ENCODE assay signal across 24 cellular contexts in the genomic region with DNA sequence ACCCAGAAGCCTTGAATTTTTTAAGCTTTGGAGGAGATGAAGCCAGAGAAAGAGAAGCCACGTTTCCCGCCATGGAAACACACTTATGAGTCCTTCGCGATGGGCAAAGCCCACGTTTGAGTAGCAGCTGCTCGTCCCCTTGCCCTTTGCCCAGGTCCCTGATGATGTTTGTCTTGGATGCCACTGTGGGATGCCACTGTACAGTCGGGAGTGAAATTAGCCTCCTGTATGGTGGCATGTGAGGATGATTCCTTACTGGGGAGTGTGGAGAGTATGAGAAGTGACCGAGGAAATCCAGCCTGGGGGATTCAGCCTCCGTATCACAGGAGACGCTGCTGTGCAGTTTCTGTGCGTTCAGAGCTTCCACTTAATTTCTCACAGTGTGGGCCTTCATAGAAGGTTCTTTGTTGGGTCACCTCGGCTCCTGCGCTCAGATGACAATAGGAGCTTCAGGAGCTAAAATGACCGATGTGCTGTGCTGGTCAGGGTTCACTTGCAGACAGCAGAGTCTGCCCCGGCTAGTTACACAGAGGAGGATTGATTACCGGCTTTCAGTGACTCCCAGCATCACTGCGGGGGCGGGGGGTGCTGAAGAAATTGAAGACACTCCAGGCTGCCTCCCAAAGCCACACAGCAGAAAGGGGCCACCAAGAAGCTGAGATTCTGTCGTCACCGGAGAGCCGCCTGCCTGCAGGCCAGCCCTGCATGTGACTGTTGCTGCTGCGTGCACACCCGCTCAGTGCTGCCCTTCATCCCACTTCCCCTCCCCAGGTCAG.
"Had no signal": no experiment of that assay in that cellular context is flagged by ENCODE, and none has a peak within 500 bp of the region (broad histone marks: within the 10 kb centered on the region; RNA-seq: fewer than 3 reads in every experiment).

No MANE protein-coding gene starts in this region.

- H3K9me3 Mint-ChIP-seq: endodermal cell; natural killer cell; stimulated activated effector memory CD8-positive, alpha-beta T cell treated with anti-CD3 and anti-CD28 coated beads, Interleukin-12 subunit alpha, Interleukin-12 subunit beta, amount 100 ng/mL, for 72 hours had no signal

- H3K27ac Mint-ChIP-seq: mesothelial cell of epicardium; natural killer cell; stimulated activated effector memory CD8-positive, alpha-beta T cell treated with anti-CD3 and anti-CD28 coated beads, Interleukin-12 subunit alpha, Interleukin-12 subunit beta, amount 100 ng/mL, for 72 hours had no signal

- DNase-seq: cerebellar nuclear complex; colonic mucosa; dermis blood vessel endothelial cell; effector CD4-positive, alpha-beta T cell; erythroblast; foreskin melanocyte; kidney; left cardiac atrium; mammary epithelial cell; natural killer cell; posterior cingulate gyrus; right cardiac atrium; stimulated activated CD4-positive, alpha-beta T cell treated with anti-CD3 and anti-CD28 coated beads, Interleukin-2, amount 100 ng/mL, for 48 hours; stimulated activated naive CD8-positive, alpha-beta T cell treated with anti-CD3 and anti-CD28 coated beads, Interleukin-15, Interleukin-2, amounts not matched to agents 100 U/mL and 50 U/mL, for 24 hours; thyroid gland; upper lobe of left lung; uterus had no signal

- H3K79me2 ChIP-seq: hepatocyte had no signal

- ATAC-seq: left cardiac atrium; natural killer cell; right cardiac atrium; stimulated activated effector memory CD8-positive, alpha-beta T cell treated with anti-CD3 and anti-CD28 coated beads, Interleukin-12 subunit alpha, Interleukin-12 subunit beta, amount 100 ng/mL, for 72 hours; stimulated activated naive CD8-positive, alpha-beta T cell treated with anti-CD3 and anti-CD28 coated beads, Interleukin-15, Interleukin-2, amounts not matched to agents 100 U/mL and 50 U/mL, for 24 hours had no signal

- H3K27me3 ChIP-seq: colonic mucosa, upper lobe of left lung, uterus had no signal

- H3K4me1 Mint-ChIP-seq: natural killer cell; stimulated activated effector memory CD8-positive, alpha-beta T cell treated with anti-CD3 and anti-CD28 coated beads, Interleukin-12 subunit alpha, Interleukin-12 subunit beta, amount 100 ng/mL, for 72 hours had no signal

- H2AFZ ChIP-seq: hepatocyte had no signal

- H3K27ac ChIP-seq: colonic mucosa, hepatocyte, neutrophil, suprapubic skin, thyroid gland, upper lobe of left lung, uterus had no signal

- H3K36me3 Mint-ChIP-seq: mesothelial cell of epicardium; natural killer cell; stimulated activated effector memory CD8-positive, alpha-beta T cell treated with anti-CD3 and anti-CD28 coated beads, Interleukin-12 subunit alpha, Interleukin-12 subunit beta, amount 100 ng/mL, for 72 hours had no signal

- H3K4me2 ChIP-seq: hepatocyte, smooth muscle cell had no signal

- H3K4me1 ChIP-seq: colonic mucosa, suprapubic skin, thyroid gland, upper lobe of left lung, uterus had no signal

- H3K9me3 ChIP-seq: colonic mucosa, neutrophil, suprapubic skin, thyroid gland, upper lobe of left lung, uterus had no signal

- H3K4me3 ChIP-seq: colonic mucosa, hepatocyte, smooth muscle cell, suprapubic skin, thyroid gland, upper lobe of left lung, uterus had no signal

- H3K36me3 ChIP-seq: colonic mucosa, neutrophil, suprapubic skin, thyroid gland, upper lobe of left lung, uterus had no signal

- H3K4me3 Mint-ChIP-seq: endodermal cell; mesothelial cell of epicardium; natural killer cell; stimulated activated effector memory CD8-positive, alpha-beta T cell treated with anti-CD3 and anti-CD28 coated beads, Interleukin-12 subunit alpha, Interleukin-12 subunit beta, amount 100 ng/mL, for 72 hours had no signal
